In the genomic region with DNA sequence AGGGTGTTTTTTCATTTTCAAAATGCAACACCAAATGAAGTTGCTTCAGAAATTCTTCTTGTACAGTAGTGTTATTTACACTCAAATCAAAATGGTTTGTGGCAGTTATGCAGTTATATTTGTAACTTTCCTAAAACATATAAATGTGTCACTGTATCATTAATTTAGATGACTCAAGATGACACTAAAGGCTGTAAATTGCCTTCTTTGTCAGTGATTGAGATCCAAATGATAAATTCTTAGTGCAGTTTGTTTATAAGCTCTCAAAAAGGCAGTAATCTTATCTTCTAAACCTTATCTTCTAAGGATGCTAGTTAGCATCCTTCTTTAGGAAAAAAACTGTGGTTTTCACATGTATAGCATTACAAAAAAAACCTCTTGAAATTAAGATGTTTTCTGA, we compare ENCODE assay signal across 2 cellular contexts.
TF ChIP-seq lines count a peak whose summit lies in the region.

No MANE protein-coding gene starts in this region.

TF ChIP-seq in A549, 52 proteins besides CTCF, POLR2A, EP300 and RAD21 (continued from another document):
- TF ChIP-seq NPAS2 (CRISPR knock-in tag; IDR thresholded peaks at IDR 0.05; ENCODE audit: borderline replicate concordance) = no peak
- TF ChIP-seq, protein P1, sequence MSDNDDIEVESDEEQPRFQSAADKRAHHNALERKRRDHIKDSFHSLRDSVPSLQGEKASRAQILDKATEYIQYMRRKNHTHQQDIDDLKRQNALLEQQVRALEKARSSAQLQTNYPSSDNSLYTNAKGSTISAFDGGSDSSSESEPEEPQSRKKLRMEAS (IDR thresholded peaks at IDR 0.05) = no peak
- no peak for TF ChIP-seq CBX2 (IDR thresholded peaks at IDR 0.05; ENCODE audit: borderline replicate concordance, low read depth)
- no peak for TF ChIP-seq EHF (CRISPR knock-in tag; IDR thresholded peaks at IDR 0.05)
- no peak for TF ChIP-seq POLR2AphosphoS2 (conservative IDR thresholded peaks at IDR 0.05; ENCODE audit: low read length)
- no peak for TF ChIP-seq HOXA7 (CRISPR knock-in tag; IDR thresholded peaks at IDR 0.05)
- no peak for TF ChIP-seq HDAC2 (IDR thresholded peaks at IDR 0.05)

TF ChIP-seq in K562, 482 proteins besides CTCF, POLR2A, EP300 and RAD21 (continued from another document):
- no peak for TF ChIP-seq MCM5 (IDR thresholded peaks at IDR 0.05; ENCODE audit: low read depth)
